ENCODE assay signal across 8 cellular contexts in the genomic region with DNA sequence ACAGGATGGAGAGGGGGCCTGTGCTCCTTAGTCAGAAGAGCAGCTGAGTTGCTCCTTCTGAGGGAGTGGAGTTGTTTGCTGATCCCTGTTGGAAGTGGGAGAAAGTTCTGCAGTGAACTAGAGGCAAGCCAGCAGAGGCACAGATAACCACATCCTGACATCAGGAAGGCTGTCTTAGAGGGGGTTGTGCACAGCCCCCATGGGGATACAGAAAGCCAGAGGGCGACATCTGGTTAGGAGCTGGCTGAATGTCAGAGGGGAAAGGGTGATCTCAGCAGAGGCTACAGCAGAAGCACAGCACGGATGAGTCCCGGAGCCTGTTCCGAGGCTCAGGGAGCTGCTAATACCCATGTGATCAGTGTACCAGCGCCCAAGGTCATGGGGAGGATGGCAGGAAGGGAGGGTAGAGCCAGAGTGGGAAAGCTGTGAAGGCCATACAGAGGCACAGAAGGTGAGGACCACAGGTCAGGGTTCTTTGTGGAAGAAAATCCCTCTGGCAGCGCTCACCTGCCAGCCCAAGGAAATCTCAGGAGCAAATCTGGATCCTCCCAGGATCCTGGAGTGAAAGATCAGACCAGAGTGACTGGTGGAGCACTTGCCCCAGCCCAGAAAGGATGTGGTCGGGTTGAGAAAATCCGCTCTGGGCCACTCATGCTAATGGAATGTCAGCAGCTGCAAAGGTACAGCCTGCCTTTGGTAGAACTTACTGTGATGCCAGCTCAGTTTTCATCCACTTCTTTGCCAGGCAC.
DNase-seq lines count a peak whose midpoint lies in the region; ATAC-seq and TF ChIP-seq lines count a peak whose summit lies in the region.

No MANE protein-coding gene starts in this region.

- H3K9ac ChIP-seq in duodenal mucosa (ENCODE audit: low read depth in 1 of 2, low read length in 2 of 2): peak overlapping the region in 1 of 2 donors; percentile 25

- peaks cover 30% of the 10 kb centered on the region for H3K4me1 Mint-ChIP-seq in mesothelial cell of epicardium

- H3K4me3 ChIP-seq in duodenal mucosa (ENCODE audit: low read depth in 1 of 2, low read length in 2 of 2): no peak overlapping the region

- peak overlapping the region; percentile 44 for H3K27ac Mint-ChIP-seq in mesothelial cell of epicardium

- H3K36me3 ChIP-seq in duodenal mucosa (ENCODE audit: control insufficient read depth in 1 of 2, insufficient read depth in 2 of 2, low read length in 2 of 2): peaks cover 41 to 71% of the 10 kb centered on the region in 2 donors

- H3K9me3 Mint-ChIP-seq in mesothelial cell of epicardium: no peaks in the 10 kb centered on the region

- no peaks in the 10 kb centered on the region for H3K9me3 ChIP-seq in duodenal mucosa (ENCODE audit: control insufficient read depth in 1 of 2, low read length in 2 of 2)

- H3K4me3 Mint-ChIP-seq in mesothelial cell of epicardium: no peak overlapping the region

- H3K27me3 ChIP-seq in duodenal mucosa (ENCODE audit: control insufficient read depth in 1 of 2, insufficient read depth in 2 of 2, low read length in 2 of 2): no peaks in the 10 kb centered on the region

- peaks cover 24 to 28% of the 10 kb centered on the region in 2 donors for H3K4me1 ChIP-seq in duodenal mucosa (ENCODE audit: control insufficient read depth in 1 of 2, insufficient read depth in 2 of 2, low read length in 2 of 2)

- DNase-seq in DMS 273 treated with DMSO at 0.1 percent for 48 hours (lab: John Stamatoyannopoulos, UW): peak; percentile 78
- DNase-seq in NCI-H460 (ENCODE audit: extremely low read depth, low read depth): peak; percentile 69
- DNase-seq in mesothelial cell of epicardium (ENCODE audit: low spot score in 2 of 2, unreplicated experiment in 2 of 2): no peak
- DNase-seq in cortex of kidney (lab: John Stamatoyannopoulos, UW): no peak
- no peak for DNase-seq in activated CD4-positive, alpha-beta T cell treated with anti-CD3 and anti-CD28 coated beads for 4 hours

- H3K27me3 Mint-ChIP-seq in mesothelial cell of epicardium (ENCODE audit: low read depth): no peaks in the 10 kb centered on the region

- H3K27ac ChIP-seq in duodenal mucosa (ENCODE audit: low read depth, low read length): peak overlapping the region; percentile 39

- ATAC-seq in GM21723 (IDR thresholded peaks at IDR 0.05; ENCODE audit: unreplicated experiment) (no peak), GM19351 (IDR thresholded peaks at IDR 0.05; ENCODE audit: unreplicated experiment) (no peak)

- H3K36me3 Mint-ChIP-seq in mesothelial cell of epicardium: peaks cover 12% of the 10 kb centered on the region

- TF ChIP-seq CTCF in mesothelial cell of epicardium (IDR thresholded peaks at IDR 0.05; ENCODE audit: unreplicated experiment): no peak

Comparison
In these comparisons a context has a peak if more than half of its experiments do, and no peak if none do; other contexts are left out.
1. DNase-seq: peak in DMS 273 treated with DMSO at 0.1 percent for 48 hours (single experiment) and NCI-H460 (single experiment); none in mesothelial cell of epicardium (0 of 2), cortex of kidney (single experiment) and activated CD4-positive, alpha-beta T cell treated with anti-CD3 and anti-CD28 coated beads for 4 hours (0 of 2).